30 cellular contexts compared by ENCODE assay signal in the genomic region with DNA sequence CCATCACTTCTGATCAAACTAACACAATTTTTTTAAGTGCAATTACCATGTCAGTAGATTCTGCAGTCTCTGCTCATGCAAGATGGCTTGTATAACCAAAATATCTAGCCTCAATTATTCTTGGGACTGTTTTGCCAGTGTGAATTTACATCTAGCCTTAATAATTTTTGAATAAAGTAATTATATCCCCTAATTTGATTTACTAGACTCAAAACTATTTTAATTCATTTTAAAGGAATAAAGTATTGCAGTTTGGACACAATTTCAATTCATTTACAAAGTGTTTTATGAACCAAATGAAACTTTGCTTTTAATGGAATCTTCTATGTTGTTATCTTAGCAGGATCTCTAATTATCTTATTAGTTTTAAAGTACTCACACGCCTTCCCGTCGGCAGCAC. TPM values are rescaled to one million over a fixed set of nuclear protein-coding genes. Genes with fewer than 3 reads are reported as not detected.
DNase-seq lines count a peak whose midpoint lies in the region; ATAC-seq and TF ChIP-seq lines count a peak whose summit lies in the region.
"Had no signal": no experiment of that assay in that cellular context is flagged by ENCODE, and none has a peak within 500 bp of the region (broad histone marks: within the 10 kb centered on the region; RNA-seq: fewer than 3 reads in every experiment).

No MANE protein-coding gene starts in this region.

- no peak overlapping the region for H2AFZ ChIP-seq in SK-N-SH (ENCODE audit: low read depth)

- CTCF ChIA-PET in SK-N-SH (lab: Yijun Ruan, JAX) (no interaction called here), A673 (lab: Charles Lee) (no interaction called here)

- no peaks in the 10 kb centered on the region for H3K9me2 ChIP-seq in SK-N-SH

- peaks cover 51 to 61% of the 10 kb centered on the region in 2 experiments for H3K36me3 ChIP-seq in SK-N-SH (replicated peaks in 1 of 2; ENCODE audit: control insufficient read depth in 1 of 2, insufficient read depth in 2 of 2, low read length in 1 of 2)
- no peaks in the 10 kb centered on the region for H3K36me3 ChIP-seq in A673 (ENCODE audit: insufficient read depth, low read length, poor library complexity, severe bottlenecking)
- H3K36me3 ChIP-seq: BLaER1 had no signal

- peaks cover 6% of the 10 kb centered on the region for H3F3A ChIP-seq in SK-N-SH (replicated peaks; ENCODE audit: insufficient read depth)

- no TSS peak for BruUV-seq in A673 (replicated peaks; lab: Mats Ljungman, UMichigan)

- H3K9me3 ChIP-seq in SK-N-SH (no peaks in the 10 kb centered on the region), A673 (ENCODE audit: low read depth, low read length, poor library complexity, severe bottlenecking) (no peaks in the 10 kb centered on the region)
- H3K9me3 ChIP-seq: A549; BE2C; BLaER1; BLaER1 treated with 17β-estradiol and CSF1 and Interleukin-3, amounts not matched to agents 10 nM and 100 nM; Caco-2 had no signal

- H3K4me3 ChIP-seq in SK-N-SH (ENCODE audit: low read depth in 2 of 2, low read length in 1 of 2) (no peak overlapping the region), A673 (ENCODE audit: low read depth, low read length, poor library complexity, severe bottlenecking) (no peak overlapping the region)
- H3K4me3 ChIP-seq: A549; BLaER1; BLaER1 treated with 17β-estradiol and CSF1 and Interleukin-3, amounts not matched to agents 10 nM and 100 nM had no signal

- intact Hi-C loops in A673 (cut with micrococcal nuclease; ENCODE audit: unreplicated experiment): no loop called here

- H3K9ac ChIP-seq in SK-N-SH: no peak overlapping the region
- H3K9ac ChIP-seq: BLaER1; BLaER1 treated with 17β-estradiol and CSF1 and Interleukin-3, amounts not matched to agents 10 nM and 100 nM had no signal

- TF ChIP-seq CTCF in SK-N-SH (IDR thresholded peaks at IDR 0.05) (no peak), A673 (conservative IDR thresholded peaks at IDR 0.05; ENCODE audit: low read depth, low read length) (no peak)

- no peak for TF ChIP-seq EP300 in SK-N-SH (IDR thresholded peaks at IDR 0.05; ENCODE audit: borderline replicate concordance in 1 of 2, low read depth in 1 of 2, low read length in 1 of 2)

- H4K20me1 ChIP-seq in SK-N-SH (ENCODE audit: insufficient read depth): no peaks in the 10 kb centered on the region
- H4K20me1 ChIP-seq: BLaER1; BLaER1 treated with 17β-estradiol and CSF1 and Interleukin-3, amounts not matched to agents 10 nM and 100 nM had no signal

- no peaks in the 10 kb centered on the region; the same call in 1 of the 2 replicates for H3K79me2 ChIP-seq in SK-N-SH (ENCODE audit: insufficient read depth)

- WGBS in SK-N-SH (ENCODE audit: low lambda C conversion rate): 94% methylated on average over 3 of the region's 3 CpGs

- no peak overlapping the region for H3K4me2 ChIP-seq in SK-N-SH
- H3K4me2 ChIP-seq: A549; BLaER1; BLaER1 treated with 17β-estradiol and CSF1 and Interleukin-3, amounts not matched to agents 10 nM and 100 nM had no signal

- DNase-seq in SK-N-SH (no peak), A673 (ENCODE audit: low spot score) (peak; percentile 18), NCI-H524 treated with DMSO at 0.1 percent for 48 hours (lab: John Stamatoyannopoulos, UW) (no peak)
- DNase-seq: 8988T; ACHN; AML-193; BE2C; C1 segment of cervical spinal cord; Caco-2; Calu3; CD4-positive, alpha-beta memory T cell; CD4-positive, alpha-beta T cell; CD4-positive, CD25-positive, alpha-beta regulatory T cell; CD8-positive, alpha-beta memory T cell; CD8-positive, alpha-beta T cell; COR-L47; DMS 273 treated with DMSO at 0.1 percent for 48 hours; DMS153; DMS53; DMS79; DMS79 treated with DMSO at 0.1 percent for 48 hours; DND-41; EL had no signal

- no peak for ATAC-seq in SK-N-SH treated with all-trans-retinoic acid at 6 μM for 48 hours
- ATAC-seq: A549; CD8-positive, alpha-beta T cell had no signal

- H3K27me3 ChIP-seq in SK-N-SH (ENCODE audit: insufficient read depth): no peaks in the 10 kb centered on the region
- no peaks in the 10 kb centered on the region for H3K27me3 ChIP-seq in A673 (replicated peaks; ENCODE audit: insufficient read depth, low read depth, low read length, poor library complexity)
- H3K27me3 ChIP-seq: BE2C; BLaER1; BLaER1 treated with 17β-estradiol and CSF1 and Interleukin-3, amounts not matched to agents 10 nM and 100 nM had no signal

- POLR2A ChIA-PET in SK-N-SH (lab: Yijun Ruan, JAX) (no interaction called here), A673 (lab: Charles Lee; ENCODE audit: low non-redundant PET) (no interaction called here)

- no peak for TF ChIP-seq RAD21 in SK-N-SH (IDR thresholded peaks at IDR 0.05; ENCODE audit: low read length)

- H3K4me1 ChIP-seq in SK-N-SH (ENCODE audit: control insufficient read depth in 1 of 2, insufficient read depth in 2 of 2, low read depth in 1 of 2, low read length in 1 of 2) (peaks cover 8 to 17% of the 10 kb centered on the region in 2 experiments; a peak in 3 of 4 replicates), A673 (ENCODE audit: insufficient read depth, low read length, poor library complexity, severe bottlenecking) (peaks cover 19% of the 10 kb centered on the region)
- H3K4me1 ChIP-seq: A549, BLaER1 had no signal

- H3K27ac ChIP-seq in SK-N-SH (ENCODE audit: low read depth in 2 of 2, low read length in 1 of 2): no peak overlapping the region
- no peak overlapping the region for H3K27ac ChIP-seq in A673 (ENCODE audit: low read depth, low read length, poor library complexity, severe bottlenecking)
- H3K27ac ChIP-seq: 22Rv1; A549; BLaER1; BLaER1 treated with 17β-estradiol and CSF1 and Interleukin-3, amounts not matched to agents 10 nM and 100 nM; C4-2B had no signal

TF ChIP-seq in SK-N-SH treated with all-trans-retinoic acid at 6 μM for 48 hours, 23 proteins besides CTCF, POLR2A, EP300 and RAD21:
- TF ChIP-seq ZNF565 (CRISPR knock-in tag; conservative IDR thresholded peaks at IDR 0.05; ENCODE audit: low read depth) (no peak), ISL1 (CRISPR knock-in tag; IDR thresholded peaks at IDR 0.05) (peak; percentile 78), ZC3H10 (CRISPR knock-in tag; IDR thresholded peaks at IDR 0.05) (peak; percentile 51; the same call in 1 of the 2 replicates)

TF ChIP-seq in SK-N-SH, 30 proteins besides CTCF, POLR2A, EP300 and RAD21:
- TF ChIP-seq POLR2AphosphoS5 (IDR thresholded peaks at IDR 0.05; ENCODE audit: low read depth, low read length) (no peak), RCOR1 (IDR thresholded peaks at IDR 0.05; ENCODE audit: low read length) (no peak), YY1 (IDR thresholded peaks at IDR 0.05; ENCODE audit: low read depth) (no peak), ELF1 (IDR thresholded peaks at IDR 0.05) (no peak), NRF1 (IDR thresholded peaks at IDR 0.05; ENCODE audit: low read depth, low read length) (no peak), MXI1 (IDR thresholded peaks at IDR 0.05; ENCODE audit: low read depth, low read length) (no peak), SMC3 (IDR thresholded peaks at IDR 0.05; ENCODE audit: low read depth, low read length) (no peak), TAF1 (IDR thresholded peaks at IDR 0.05; ENCODE audit: borderline replicate concordance, low read depth, low read length) (no peak), CHD2 (IDR thresholded peaks at IDR 0.05; ENCODE audit: low read length, partially characterized antibody) (no peak), TCF12 (IDR thresholded peaks at IDR 0.05) (no peak)
- TF ChIP-seq, protein P1, sequence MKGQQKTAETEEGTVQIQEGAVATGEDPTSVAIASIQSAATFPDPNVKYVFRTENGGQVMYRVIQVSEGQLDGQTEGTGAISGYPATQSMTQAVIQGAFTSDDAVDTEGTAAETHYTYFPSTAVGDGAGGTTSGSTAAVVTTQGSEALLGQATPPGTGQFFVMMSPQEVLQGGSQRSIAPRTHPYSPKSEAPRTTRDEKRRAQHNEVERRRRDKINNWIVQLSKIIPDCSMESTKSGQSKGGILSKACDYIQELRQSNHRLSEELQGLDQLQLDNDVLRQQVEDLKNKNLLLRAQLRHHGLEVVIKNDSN (IDR thresholded peaks at IDR 0.05; ENCODE audit: borderline replicate concordance, low read depth): no peak
- TF ChIP-seq, protein P2, sequence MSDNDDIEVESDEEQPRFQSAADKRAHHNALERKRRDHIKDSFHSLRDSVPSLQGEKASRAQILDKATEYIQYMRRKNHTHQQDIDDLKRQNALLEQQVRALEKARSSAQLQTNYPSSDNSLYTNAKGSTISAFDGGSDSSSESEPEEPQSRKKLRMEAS (IDR thresholded peaks at IDR 0.05; ENCODE audit: low read depth): no peak

RNA-seq across cellular contexts. Expression of a gene that starts 55.7 kb away (rescaled TPM):
- polyA plus RNA-seq in SK-N-SH (2012; rRNA removed): 69.5 and 91.3 TPM in 2 replicates
- polyA plus RNA-seq in SK-N-SH (2012; cell fraction: cytosol; rRNA removed): 93.6 and 102 TPM in 2 replicates
- 41.8 and 69.7 TPM in 2 replicates for polyA plus RNA-seq in SK-N-SH (2012; cell fraction: nucleus; rRNA removed)
- 49.2 and 52.9 TPM in 2 replicates for total RNA-seq in A673 (2021)
- polyA plus RNA-seq: CD14-positive monocyte had no signal
